In the genomic region with DNA sequence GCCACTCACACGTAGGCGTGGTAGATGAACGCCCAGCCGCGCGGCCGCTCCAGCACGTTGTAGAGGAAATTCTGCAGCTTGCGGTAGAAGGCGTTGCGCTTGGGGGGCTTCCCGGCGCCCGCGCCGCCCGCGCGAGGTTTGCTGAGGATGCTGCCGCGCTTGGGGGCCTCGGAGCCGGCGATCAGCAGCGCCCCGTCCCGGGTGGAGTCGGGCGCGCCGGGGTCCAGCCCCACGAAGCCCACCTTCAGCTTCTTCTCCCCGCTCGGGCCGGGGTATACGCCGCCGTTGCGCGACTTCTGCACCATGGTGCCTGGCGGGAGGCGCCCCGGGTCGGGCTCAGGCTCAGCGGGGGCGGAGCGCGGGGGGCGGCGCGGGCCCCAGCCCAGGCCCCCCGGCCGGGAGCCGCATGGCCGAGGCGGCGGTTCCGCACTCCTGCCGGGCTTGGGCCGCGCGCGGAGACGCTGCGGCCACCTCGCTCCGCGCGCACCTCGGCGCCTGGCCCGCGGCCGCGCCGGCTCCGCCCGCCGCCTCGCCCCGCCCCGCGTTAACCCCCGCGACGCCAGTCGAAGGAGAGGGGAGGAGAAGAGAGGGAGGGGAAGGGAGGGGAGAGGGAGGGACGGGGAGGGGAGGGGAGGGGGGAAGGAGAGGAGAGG, we compare ENCODE assay signal across 11 cellular contexts. TPM values are rescaled to one million over a fixed set of nuclear protein-coding genes. Genes with fewer than 3 reads are reported as not detected.
A peak's percentile ranks its signal among the peaks of the same experiment; 100 is the strongest.
DNase-seq lines count a peak whose midpoint lies in the region; ATAC-seq and TF ChIP-seq lines count a peak whose summit lies in the region.
"Had no signal": no experiment of that assay in that cellular context is flagged by ENCODE, and none has a peak within 500 bp of the region (broad histone marks: within the 10 kb centered on the region; RNA-seq: fewer than 3 reads in every experiment).

KCNQ2 (minus strand) TSS at position 497 of the 653 bp plus-strand sequence; CDS start at position 305, 192 bp downstream.

- peaks cover 12% of the 10 kb centered on the region for H3K4me1 ChIP-seq in HUES48 (ENCODE audit: control insufficient read depth, insufficient read depth, low read length)

- peak within 1 kb of the TSS; percentile 67 for H3K4me3 Mint-ChIP-seq in neural crest cell
- H3K4me3 Mint-ChIP-seq: T-helper 1 cell treated with Interleukin-12 subunit alpha and Interleukin-12 subunit beta and Interleukin-4 antibody, amounts not matched to agents 30 μg/mL and 1 μg/mL, for 36 hours had no signal

- H3K27ac Mint-ChIP-seq in neural crest cell (ENCODE audit: unreplicated experiment), result no peak within 1 kb of the TSS
- H3K27ac Mint-ChIP-seq: T-helper 1 cell treated with Interleukin-12 subunit alpha and Interleukin-12 subunit beta and Interleukin-4 antibody, amounts not matched to agents 30 μg/mL and 1 μg/mL, for 36 hours had no signal

- peaks cover 6% of the 10 kb centered on the region for H3K4me1 Mint-ChIP-seq in neural crest cell

- peaks cover 27% of the 10 kb centered on the region for H3K27me3 Mint-ChIP-seq in neural crest cell (ENCODE audit: low read depth)

- no peaks in the 10 kb centered on the region for H3K9me3 Mint-ChIP-seq in neural crest cell
- H3K9me3 Mint-ChIP-seq: T-helper 1 cell treated with Interleukin-12 subunit alpha and Interleukin-12 subunit beta and Interleukin-4 antibody, amounts not matched to agents 30 μg/mL and 1 μg/mL, for 36 hours had no signal

- no peak within 1 kb of the TSS for H3K27ac ChIP-seq in HUES48 (ENCODE audit: low read depth, low read length)
- H3K27ac ChIP-seq in coronary artery, result no peak within 1 kb of the TSS
- H3K27ac ChIP-seq: body of pancreas had no signal

- H3K36me3 ChIP-seq in HUES48 (ENCODE audit: control insufficient read depth, insufficient read depth, low read length), result no peaks in the 10 kb centered on the region

- peaks cover 20% of the 10 kb centered on the region for H3K27me3 ChIP-seq in HUES48 (ENCODE audit: control insufficient read depth, insufficient read depth, low read length)

- no peaks in the 10 kb centered on the region for H3K9me3 ChIP-seq in HUES48 (ENCODE audit: control insufficient read depth, insufficient read depth, low read length)
- H3K9me3 ChIP-seq: body of pancreas had no signal

- H3K4me3 ChIP-seq in HUES48 (ENCODE audit: low read depth, low read length) (peak within 1 kb of the TSS; percentile 84), coronary artery (peak within 1 kb of the TSS; percentile 53)
- H3K4me3 ChIP-seq: body of pancreas had no signal

- peak; percentile 43 for DNase-seq in DMS79 treated with DMSO at 0.1 percent for 48 hours (lab: John Stamatoyannopoulos, UW)
- no peak for DNase-seq in DMS79 (lab: John Stamatoyannopoulos, UW)
- no peak for DNase-seq in coronary artery (ENCODE audit: low spot score)
- DNase-seq in neural crest cell (ENCODE audit: low read depth, low spot score), result peak; percentile 60
- no peak for DNase-seq in KG1 (lab: John Stamatoyannopoulos, UW)
- no peak for DNase-seq in DMS114 treated with DMSO at 0.1 percent for 48 hours (lab: John Stamatoyannopoulos, UW; ENCODE audit: unreplicated experiment)
- DNase-seq: 8988T, body of pancreas had no signal

- ATAC-seq in GM18907 (IDR thresholded peaks at IDR 0.05; ENCODE audit: unreplicated experiment), result no peak
- ATAC-seq: body of pancreas had no signal

- peaks cover under 1% of the 10 kb centered on the region for H3K36me3 Mint-ChIP-seq in neural crest cell (ENCODE audit: low read depth)

- 0 out of 2 replicates have a peak within 1 kb of the TSS, but pooled peaks have one; percentile 30 for H3K9ac ChIP-seq in HUES48 (ENCODE audit: low read depth, low read length)

- TF ChIP-seq CTCF in coronary artery (IDR thresholded peaks at IDR 0.05) (no peak), neural crest cell (conservative IDR thresholded peaks at IDR 0.05) (no peak)

RNA-seq across cellular contexts. Expression of gene KCNQ2, which starts in this region (rescaled TPM):
- total RNA-seq in neural crest cell, result 143 and 157 TPM in 2 replicates

Comparison
In these comparisons a context has a peak if more than half of its experiments do, and no peak if none do; other contexts are left out.
1. DNase-seq: peak in DMS79 treated with DMSO at 0.1 percent for 48 hours (single experiment) and neural crest cell (single experiment); none in DMS79 (single experiment), coronary artery (single experiment), KG1 (single experiment) and DMS114 treated with DMSO at 0.1 percent for 48 hours (single experiment).